17 cellular contexts compared by ENCODE assay signal in the genomic region with DNA sequence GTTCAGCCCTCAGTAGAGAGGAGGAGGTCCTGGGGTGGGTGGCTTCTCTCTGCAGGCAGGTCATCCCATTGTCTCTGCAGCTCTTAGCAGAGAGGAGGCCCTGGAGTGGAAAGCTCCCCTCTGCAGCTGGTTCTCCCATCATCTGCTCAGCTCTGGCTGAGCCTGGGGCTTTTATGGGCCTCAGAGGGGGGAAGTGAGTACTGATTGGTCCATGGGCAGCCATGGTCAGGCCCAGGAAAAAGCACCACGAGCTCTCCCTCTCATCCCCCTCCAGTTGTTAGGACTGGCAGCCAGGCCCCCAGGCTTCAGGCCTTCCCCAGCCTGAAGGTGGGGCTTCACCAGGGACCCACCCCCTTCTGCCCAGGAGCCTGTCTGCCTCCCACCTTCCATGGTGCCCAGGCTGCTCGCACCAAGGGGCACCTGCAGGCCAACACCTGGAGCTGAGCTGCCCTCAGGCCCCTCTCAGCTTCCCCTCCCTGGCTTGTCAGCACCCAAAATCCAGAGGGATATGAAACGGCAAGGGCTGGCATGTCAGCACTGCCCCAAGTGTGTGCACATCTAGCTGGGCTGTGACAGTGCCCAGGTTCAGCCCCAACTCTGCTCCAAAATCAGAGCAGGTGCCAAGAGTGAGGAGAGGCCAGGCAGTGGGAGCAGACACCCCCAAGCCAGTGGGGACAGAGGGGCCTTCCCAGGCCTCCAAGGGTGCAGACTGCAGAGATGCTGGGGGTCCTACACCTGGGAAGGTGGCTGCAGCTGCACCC.
DNase-seq lines count a peak whose midpoint lies in the region; ATAC-seq and TF ChIP-seq lines count a peak whose summit lies in the region.
"Had no signal": no experiment of that assay in that cellular context is flagged by ENCODE, and none has a peak within 500 bp of the region (broad histone marks: within the 10 kb centered on the region; RNA-seq: fewer than 3 reads in every experiment).

No MANE protein-coding gene starts in this region.

- H3K4me1 Mint-ChIP-seq in endodermal cell (peaks cover 12% of the 10 kb centered on the region), progenitor cell of endocrine pancreas (ENCODE audit: low read depth) (no peaks in the 10 kb centered on the region)
- H3K4me1 Mint-ChIP-seq in stimulated activated memory B cell treated with anti-CD40 and anti-IgM and Interleukin-4, amounts not matched to agents 10 μg/mL and 1 μg/mL and 100 μg/mL, for 72 hours: no peaks in the 10 kb centered on the region
- H3K4me1 Mint-ChIP-seq: CD4-positive, alpha-beta memory T cell had no signal

- H3K27me3 ChIP-seq in A673 (replicated peaks; ENCODE audit: insufficient read depth, low read depth, low read length, poor library complexity): no peaks in the 10 kb centered on the region
- H3K27me3 ChIP-seq in BLaER1: no peaks in the 10 kb centered on the region
- H3K27me3 ChIP-seq in endodermal cell (ENCODE audit: control insufficient read depth, insufficient read depth, low read length, poor library complexity, severe bottlenecking): no peaks in the 10 kb centered on the region
- H3K27me3 ChIP-seq: BLaER1 treated with 17β-estradiol and CSF1 and Interleukin-3, amounts not matched to agents 10 nM and 100 nM had no signal

- WGBS in endodermal cell (ENCODE audit: insufficient coverage in 1 of 2, insufficient read length in 1 of 2), 2 experiments: 59 to 100% methylated on average over 1 to 3 of the region's 3 CpGs

- H3K4me1 ChIP-seq in A673 (ENCODE audit: insufficient read depth, low read length, poor library complexity, severe bottlenecking) (peaks cover 70% of the 10 kb centered on the region), BLaER1 (peaks cover 49% of the 10 kb centered on the region), endodermal cell (ENCODE audit: control insufficient read depth, insufficient read depth, low read length) (no peaks in the 10 kb centered on the region)

- H3K9me3 ChIP-seq in A673 (ENCODE audit: low read depth, low read length, poor library complexity, severe bottlenecking) (no peaks in the 10 kb centered on the region), BLaER1 (peaks cover 16% of the 10 kb centered on the region), endodermal cell (ENCODE audit: control insufficient read depth, low read length) (peaks cover 4% of the 10 kb centered on the region)

- H3K9me3 Mint-ChIP-seq in endodermal cell (no peaks in the 10 kb centered on the region), progenitor cell of endocrine pancreas (ENCODE audit: low read depth) (no peaks in the 10 kb centered on the region)
- H3K9me3 Mint-ChIP-seq in stimulated activated memory B cell treated with anti-CD40 and anti-IgM and Interleukin-4, amounts not matched to agents 10 μg/mL and 1 μg/mL and 100 μg/mL, for 72 hours: no peaks in the 10 kb centered on the region
- H3K9me3 Mint-ChIP-seq: CD4-positive, alpha-beta memory T cell had no signal

- H3K4me3 ChIP-seq in A673 (ENCODE audit: low read depth, low read length, poor library complexity, severe bottlenecking) (no peak overlapping the region), BLaER1 (0 out of 2 replicates have a peak overlapping the region, but pooled peaks have one; percentile 29), endodermal cell (ENCODE audit: low read length) (no peak overlapping the region)
- H3K4me3 ChIP-seq: SK-N-MC had no signal

- BruUV-seq in A673 (replicated peaks; lab: Mats Ljungman, UMichigan): no TSS peak

- peak overlapping the region; percentile 68; the same call in 1 of the 2 replicates for H3K4me2 ChIP-seq in BLaER1

- no peak overlapping the region for H3K4me3 Mint-ChIP-seq in endodermal cell
- no peak overlapping the region for H3K4me3 Mint-ChIP-seq in progenitor cell of endocrine pancreas (ENCODE audit: low read depth)
- H3K4me3 Mint-ChIP-seq in stimulated activated memory B cell treated with anti-CD40 and anti-IgM and Interleukin-4, amounts not matched to agents 10 μg/mL and 1 μg/mL and 100 μg/mL, for 72 hours: no peak overlapping the region
- H3K4me3 Mint-ChIP-seq: CD4-positive, alpha-beta memory T cell; HFFc6 had no signal

- H3K36me3 Mint-ChIP-seq in endodermal cell (ENCODE audit: low read depth) (no peaks in the 10 kb centered on the region), progenitor cell of endocrine pancreas (ENCODE audit: insufficient read depth) (no peaks in the 10 kb centered on the region)
- no peaks in the 10 kb centered on the region for H3K36me3 Mint-ChIP-seq in stimulated activated memory B cell treated with anti-CD40 and anti-IgM and Interleukin-4, amounts not matched to agents 10 μg/mL and 1 μg/mL and 100 μg/mL, for 72 hours
- H3K36me3 Mint-ChIP-seq: CD4-positive, alpha-beta memory T cell had no signal

- H3K9ac ChIP-seq in BLaER1 (no peak overlapping the region), endodermal cell (ENCODE audit: extremely low read depth, low read length, poor library complexity, severe bottlenecking) (no peak overlapping the region)
- H3K9ac ChIP-seq: BLaER1 treated with 17β-estradiol and CSF1 and Interleukin-3, amounts not matched to agents 10 nM and 100 nM had no signal

- H3K36me3 ChIP-seq in A673 (ENCODE audit: insufficient read depth, low read length, poor library complexity, severe bottlenecking) (no peaks in the 10 kb centered on the region), BLaER1 (no peaks in the 10 kb centered on the region), endodermal cell (ENCODE audit: control insufficient read depth, insufficient read depth, low read length) (no peaks in the 10 kb centered on the region)

- H3K27ac ChIP-seq in A673 (ENCODE audit: low read depth, low read length, poor library complexity, severe bottlenecking) (peak overlapping the region; percentile 81), BLaER1 (no peak overlapping the region), endodermal cell (ENCODE audit: low read depth, low read length) (no peak overlapping the region), RWPE1 (no peak overlapping the region)
- H3K27ac ChIP-seq: SK-N-MC had no signal

- TF ChIP-seq CTCF in A673 (conservative IDR thresholded peaks at IDR 0.05; ENCODE audit: low read depth, low read length): no peak
- TF ChIP-seq CTCF in endodermal cell (conservative IDR thresholded peaks at IDR 0.05): no peak
- TF ChIP-seq CTCF in progenitor cell of endocrine pancreas (IDR thresholded peaks at IDR 0.05; ENCODE audit: unreplicated experiment): no peak
- no peak for TF ChIP-seq CTCF in RWPE1 (conservative IDR thresholded peaks at IDR 0.05; ENCODE audit: low read depth)

- DNase-seq in A673 (ENCODE audit: low spot score) (peak; percentile 74), endodermal cell (peak; percentile 52), progenitor cell of endocrine pancreas (ENCODE audit: low spot score, unreplicated experiment) (peak; percentile 7), RWPE1 (ENCODE audit: low spot score) (no peak), NCI-H1694 treated with DMSO at 0.1 percent for 48 hours (lab: John Stamatoyannopoulos, UW) (no peak)
- DNase-seq: ACHN; CD4-positive, alpha-beta memory T cell; DMS153; HFFc6; Kasumi-1; NCI-H1694; NCI-H446; SHP77 treated with DMSO at 0.1 percent for 48 hours had no signal

- H3K27me3 Mint-ChIP-seq in endodermal cell (ENCODE audit: insufficient read depth) (no peaks in the 10 kb centered on the region), progenitor cell of endocrine pancreas (peaks cover 13% of the 10 kb centered on the region)
- H3K27me3 Mint-ChIP-seq in stimulated activated memory B cell treated with anti-CD40 and anti-IgM and Interleukin-4, amounts not matched to agents 10 μg/mL and 1 μg/mL and 100 μg/mL, for 72 hours: peaks cover 39% of the 10 kb centered on the region

- H3K27ac Mint-ChIP-seq in endodermal cell: no peak overlapping the region
- H3K27ac Mint-ChIP-seq in progenitor cell of endocrine pancreas: no peak overlapping the region
- no peak overlapping the region for H3K27ac Mint-ChIP-seq in stimulated activated memory B cell treated with anti-CD40 and anti-IgM and Interleukin-4, amounts not matched to agents 10 μg/mL and 1 μg/mL and 100 μg/mL, for 72 hours
- H3K27ac Mint-ChIP-seq: CD4-positive, alpha-beta memory T cell; HFFc6 had no signal

- intact Hi-C loops in A673 (cut with micrococcal nuclease; ENCODE audit: unreplicated experiment): no loop called here

- POLR2A ChIA-PET in A673 (lab: Charles Lee; ENCODE audit: low non-redundant PET) (interaction anchor here (0.5 kb wide), 1 partner anchor 15 kb away, joined by 3 read pairs; no protein-coding TSS in a partner anchor), RWPE1 (lab: Yijun Ruan, JAX; ENCODE audit: low non-redundant PET) (no interaction called here)

- no peaks in the 10 kb centered on the region for H4K20me1 ChIP-seq in BLaER1
- H4K20me1 ChIP-seq: BLaER1 treated with 17β-estradiol and CSF1 and Interleukin-3, amounts not matched to agents 10 nM and 100 nM had no signal

- CTCF ChIA-PET in A673 (lab: Charles Lee) (no interaction called here), RWPE1 (lab: Yijun Ruan, JAX) (interaction anchor here (0.6 to 0.8 kb wide), 2 partner anchors 24 to 162 kb away, joined by 3 to 4 read pairs; no protein-coding TSS in a partner anchor)

- ATAC-seq in stimulated activated memory B cell treated with anti-CD40 and anti-IgM and Interleukin-4, amounts not matched to agents 10 μg/mL and 1 μg/mL and 100 μg/mL, for 72 hours: no peak

Comparison
In these comparisons a context has a peak if more than half of its experiments do, and no peak if none do; other contexts are left out.
1. DNase-seq: peak in A673 (single experiment), endodermal cell (single experiment) and progenitor cell of endocrine pancreas (single experiment); none in RWPE1 (single experiment) and NCI-H1694 treated with DMSO at 0.1 percent for 48 hours (single experiment).